Comparison of ENCODE assay signal across 8 cellular contexts in genomic region chr4:158671915-158672806, GRCh38. TPM values are rescaled to one million over a fixed set of nuclear protein-coding genes. Genes with fewer than 3 reads are reported as not detected.
DNase-seq lines count a peak whose midpoint lies in the region; ATAC-seq and TF ChIP-seq lines count a peak whose summit lies in the region.

ETFDH (plus strand) TSS chr4:158672296; CDS start chr4:158672457, 161 bp downstream.

- peak within 1 kb of the TSS; percentile 91 for H3K27ac ChIP-seq in lower lobe of right lung

- peak; percentile 100 for DNase-seq in COLO829 (ENCODE audit: low spot score)
- peak; percentile 95 for DNase-seq in HS-5 (ENCODE audit: low read depth)
- DNase-seq in NK-92 (lab: John Stamatoyannopoulos, UW; ENCODE audit: unreplicated experiment) = peak; percentile 90
- peak; percentile 98 for DNase-seq in activated CD8-positive, alpha-beta memory T cell treated with anti-CD3 and anti-CD28 coated beads for 24 hours
- peak; percentile 98 for DNase-seq in effector CD4-positive, alpha-beta T cell
- peak; percentile 99 for DNase-seq in lower lobe of right lung
- peak; percentile 96 to 97 (median 96) for DNase-seq in stimulated activated CD4-positive, alpha-beta T cell treated with anti-CD3 and anti-CD28 coated beads, TNF-alpha, amount 100 ng/mL, for 24 hours (ENCODE audit: low read depth in 3 of 3)

- TF ChIP-seq CTCF in lower lobe of right lung (IDR thresholded peaks at IDR 0.05) = peak; percentile 71

- peaks cover 19% of the 10 kb centered on the region for H3K4me1 ChIP-seq in lower lobe of right lung

- no peaks in the 10 kb centered on the region for H3K27me3 ChIP-seq in lower lobe of right lung (ENCODE audit: low read depth)

- no peaks in the 10 kb centered on the region for H3K36me3 ChIP-seq in lower lobe of right lung

- ATAC-seq in GM19468 (IDR thresholded peaks at IDR 0.05; ENCODE audit: extremely low read depth, unreplicated experiment) (peak; percentile 87), lower lobe of right lung (peak; percentile 97 to 98)

- H3K4me3 ChIP-seq in lower lobe of right lung = peak within 1 kb of the TSS; percentile 83

- intact Hi-C loops in lower lobe of right lung (cut with DNase I) = no loop called here

- no peaks in the 10 kb centered on the region for H3K9me3 ChIP-seq in lower lobe of right lung

RNA-seq across cellular contexts. Expression of gene ETFDH, which starts in this region (rescaled TPM):
- total RNA-seq in lower lobe of right lung = 27.7 TPM

Comparison
In these comparisons a context has a peak if more than half of its experiments do, and no peak if none do; other contexts are left out.
1. Peak in every context shown above with its lines: DNase-seq, ATAC-seq, H3K4me3 ChIP-seq and H3K27ac ChIP-seq.